Comparison of ENCODE assay signal across 13 cellular contexts in genomic region chr20:60054716-60055371, GRCh38.
DNase-seq lines count a peak whose midpoint lies in the region; ATAC-seq and TF ChIP-seq lines count a peak whose summit lies in the region.
"Had no signal": no experiment of that assay in that cellular context is flagged by ENCODE, and none has a peak within 500 bp of the region (broad histone marks: within the 10 kb centered on the region; RNA-seq: fewer than 3 reads in every experiment).

No MANE protein-coding gene starts in this region.

- DNase-seq in right atrium auricular region (ENCODE audit: low spot score) (peak; percentile 54), right cardiac atrium (no peak), RPMI8226 (peak; percentile 21), endodermal cell (peak; percentile 46), GOT3 (lab: John Stamatoyannopoulos, UW) (no peak)
- DNase-seq in stimulated activated naive CD4-positive, alpha-beta T cell treated with Interleukin-2 at 50 U/mL for 16 hours (lab: John Stamatoyannopoulos, UW) = no peak
- DNase-seq in activated T-cell treated with anti-CD3 and anti-CD28 coated beads, Interleukin-2, amount 50 U/mL, for 48 hours = no peak
- DNase-seq: BE2C; NCI-H2081; stimulated activated naive B cell treated with anti-CD40 and anti-IgM and Interleukin-4, amounts not matched to agents 10 μg/mL and 1 μg/mL and 100 μg/mL, for 72 hours had no signal

- no peak overlapping the region for H3K9ac ChIP-seq in endodermal cell (ENCODE audit: extremely low read depth, low read length, poor library complexity, severe bottlenecking)

- no peaks in the 10 kb centered on the region for H3K36me3 Mint-ChIP-seq in endodermal cell (ENCODE audit: low read depth)
- H3K36me3 Mint-ChIP-seq: stimulated activated naive B cell treated with anti-CD40 and anti-IgM and Interleukin-4, amounts not matched to agents 10 μg/mL and 1 μg/mL and 100 μg/mL, for 72 hours had no signal

- H3K4me1 ChIP-seq in right atrium auricular region (peaks cover 0 to 14% of the 10 kb centered on the region in 2 donors), right cardiac atrium (ENCODE audit: control insufficient read depth, insufficient read depth, low read length) (no peaks in the 10 kb centered on the region), endodermal cell (ENCODE audit: control insufficient read depth, insufficient read depth, low read length) (no peaks in the 10 kb centered on the region)
- H3K4me1 ChIP-seq: prostate gland had no signal

- intact Hi-C loops in right cardiac atrium (cut with DNase I) = loop anchor here in 1 of 4 donors (5.0 to 10.0 kb wide), 3 partner anchors 150 to 1067 kb away; no protein-coding TSS in a partner anchor

- TF ChIP-seq CTCF in right atrium auricular region (IDR thresholded peaks at IDR 0.05) (no peak), endodermal cell (conservative IDR thresholded peaks at IDR 0.05) (no peak)

- no peak overlapping the region for H3K27ac Mint-ChIP-seq in endodermal cell
- H3K27ac Mint-ChIP-seq: stimulated activated naive B cell treated with anti-CD40 and anti-IgM and Interleukin-4, amounts not matched to agents 10 μg/mL and 1 μg/mL and 100 μg/mL, for 72 hours had no signal

- H3K27ac ChIP-seq in right atrium auricular region (no peak overlapping the region), right cardiac atrium (ENCODE audit: low read length) (no peak overlapping the region), endodermal cell (ENCODE audit: low read depth, low read length) (no peak overlapping the region)
- H3K27ac ChIP-seq: prostate gland had no signal

- no peak for ATAC-seq in right cardiac atrium
- ATAC-seq in HG03045 (IDR thresholded peaks at IDR 0.05; ENCODE audit: unreplicated experiment) = no peak

- H3K9me3 ChIP-seq in right atrium auricular region (no peaks in the 10 kb centered on the region), right cardiac atrium (ENCODE audit: control insufficient read depth, low read length) (no peaks in the 10 kb centered on the region), endodermal cell (ENCODE audit: control insufficient read depth, low read length) (no peaks in the 10 kb centered on the region)
- H3K9me3 ChIP-seq: BE2C, prostate gland had no signal

- no peaks in the 10 kb centered on the region for H3K27me3 ChIP-seq in right atrium auricular region
- H3K27me3 ChIP-seq in right cardiac atrium (ENCODE audit: control insufficient read depth, insufficient read depth) = no peaks in the 10 kb centered on the region
- H3K27me3 ChIP-seq in endodermal cell (ENCODE audit: control insufficient read depth, insufficient read depth, low read length, poor library complexity, severe bottlenecking) = no peaks in the 10 kb centered on the region
- H3K27me3 ChIP-seq: BE2C had no signal

- H3K4me3 Mint-ChIP-seq in endodermal cell = no peak overlapping the region

- WGBS in right cardiac atrium = 67% methylated on average over 20 of the region's 20 CpGs
- WGBS in endodermal cell (ENCODE audit: insufficient coverage in 1 of 2, insufficient read length in 1 of 2), 2 experiments = 88 to 91% methylated on average over 16 to 19 of the region's 20 CpGs

- no peak overlapping the region for H3K4me3 ChIP-seq in right atrium auricular region
- H3K4me3 ChIP-seq in right cardiac atrium (ENCODE audit: low read length) = no peak overlapping the region
- H3K4me3 ChIP-seq in endodermal cell (ENCODE audit: low read length) = no peak overlapping the region
- H3K4me3 ChIP-seq: lung, prostate gland had no signal

- H3K36me3 ChIP-seq in right atrium auricular region = no peaks in the 10 kb centered on the region
- no peaks in the 10 kb centered on the region for H3K36me3 ChIP-seq in endodermal cell (ENCODE audit: control insufficient read depth, insufficient read depth, low read length)
- H3K36me3 ChIP-seq: BE2C, prostate gland had no signal

- no peaks in the 10 kb centered on the region for H3K9me3 Mint-ChIP-seq in endodermal cell
- H3K9me3 Mint-ChIP-seq: stimulated activated naive B cell treated with anti-CD40 and anti-IgM and Interleukin-4, amounts not matched to agents 10 μg/mL and 1 μg/mL and 100 μg/mL, for 72 hours had no signal

- peaks cover 15% of the 10 kb centered on the region for H3K27me3 Mint-ChIP-seq in endodermal cell (ENCODE audit: insufficient read depth)

- peaks cover 17% of the 10 kb centered on the region for H3K4me1 Mint-ChIP-seq in endodermal cell

Comparison
In these comparisons a context has a peak if more than half of its experiments do, and no peak if none do; other contexts are left out.
1. DNase-seq: peak in right atrium auricular region (single experiment), RPMI8226 (single experiment) and endodermal cell (single experiment); none in right cardiac atrium (0 of 3), GOT3 (single experiment), stimulated activated naive CD4-positive, alpha-beta T cell treated with Interleukin-2 at 50 U/mL for 16 hours (single experiment) and activated T-cell treated with anti-CD3 and anti-CD28 coated beads, Interleukin-2, amount 50 U/mL, for 48 hours (0 of 2).